ENCODE assay signal across 1 cellular context in the genomic region with DNA sequence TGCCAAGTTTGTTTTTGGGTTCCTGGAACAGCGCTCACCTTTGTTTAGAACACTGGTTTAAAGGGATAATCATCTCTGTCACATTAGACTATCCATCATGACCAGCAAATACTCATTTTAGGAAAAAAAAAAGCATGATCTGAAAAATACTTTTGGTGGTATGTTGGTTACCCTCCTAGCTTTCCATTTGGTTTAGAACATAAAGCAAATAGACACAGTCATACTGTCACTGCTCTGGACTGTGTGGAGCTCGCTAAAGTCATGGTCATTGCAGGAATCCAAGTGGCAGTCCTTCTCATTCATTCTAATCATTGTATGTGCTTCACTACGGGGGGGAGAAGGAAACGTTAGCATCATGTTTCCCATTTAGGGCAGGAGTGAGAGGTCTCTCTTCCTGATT.
TF ChIP-seq lines count a peak whose summit lies in the region.

No MANE protein-coding gene starts in this region.

TF ChIP-seq in IMR-90, 13 proteins besides CTCF, POLR2A, EP300 and RAD21 (continued from another document):
- TF ChIP-seq RCOR1 (IDR thresholded peaks at IDR 0.05; ENCODE audit: insufficient replicate concordance, low read length) (no peak), MAZ (IDR thresholded peaks at IDR 0.05; ENCODE audit: borderline replicate concordance, low read depth, low read length) (no peak), BHLHE40 (IDR thresholded peaks at IDR 0.05; ENCODE audit: low read depth, low read length) (no peak), SMC3 (IDR thresholded peaks at IDR 0.05; ENCODE audit: low read depth, low read length) (no peak), MAFK (IDR thresholded peaks at IDR 0.05; ENCODE audit: low read depth, low read length) (no peak), FOS (IDR thresholded peaks at IDR 0.05; ENCODE audit: low read depth, low read length) (no peak), NFE2L2 (IDR thresholded peaks at IDR 0.05; ENCODE audit: low read depth, low read length) (no peak), CEBPB (IDR thresholded peaks at IDR 0.05; ENCODE audit: low read depth, low read length) (no peak)
- TF ChIP-seq, protein P1, sequence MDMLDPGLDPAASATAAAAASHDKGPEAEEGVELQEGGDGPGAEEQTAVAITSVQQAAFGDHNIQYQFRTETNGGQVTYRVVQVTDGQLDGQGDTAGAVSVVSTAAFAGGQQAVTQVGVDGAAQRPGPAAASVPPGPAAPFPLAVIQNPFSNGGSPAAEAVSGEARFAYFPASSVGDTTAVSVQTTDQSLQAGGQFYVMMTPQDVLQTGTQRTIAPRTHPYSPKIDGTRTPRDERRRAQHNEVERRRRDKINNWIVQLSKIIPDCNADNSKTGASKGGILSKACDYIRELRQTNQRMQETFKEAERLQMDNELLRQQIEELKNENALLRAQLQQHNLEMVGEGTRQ (IDR thresholded peaks at IDR 0.05; ENCODE audit: low read depth, low read length), result no peak
